Comparison of ENCODE assay signal across 22 cellular contexts in genomic region chr12:105759172-105759571, GRCh38.
"Had no signal": no experiment of that assay in that cellular context is flagged by ENCODE, and none has a peak within 500 bp of the region (broad histone marks: within the 10 kb centered on the region; RNA-seq: fewer than 3 reads in every experiment).

No MANE protein-coding gene starts in this region.

- H3K4me1 ChIP-seq: ascending aorta, esophagus squamous epithelium, spleen, suprapubic skin had no signal

- H3K27me3 ChIP-seq: ascending aorta, spleen, suprapubic skin, tibial artery had no signal

- ATAC-seq: activated CD4-positive, CD25-positive, alpha-beta regulatory T cell treated with anti-CD3 and anti-CD28 coated beads, Interleukin-2, amount 50 U/mL, for 24 hours; mucosa of descending colon; natural killer cell treated with Interleukin-12 subunit alpha and Interleukin-12 subunit beta and Interleukin-15 and Interleukin-18, amount 100 ng/mL, for 72 hours; right cardiac atrium had no signal

- H3K4me3 ChIP-seq: ascending aorta, esophagus squamous epithelium, left ventricle myocardium inferior, mucosa of descending colon, spleen, suprapubic skin, tibial artery had no signal

- H3K36me3 ChIP-seq: ascending aorta, esophagus squamous epithelium, left ventricle myocardium inferior, spleen, suprapubic skin, tibial artery had no signal

- DNase-seq: activated CD4-positive, alpha-beta memory T cell treated with anti-CD3 and anti-CD28 coated beads for 36 hours; activated CD4-positive, alpha-beta T cell treated with anti-CD3 and anti-CD28 coated beads, Interleukin-2, amount 10 ng/mL, durations not matched to agents 24 days and 14 days; activated CD8-positive, alpha-beta memory T cell treated with anti-CD3 and anti-CD28 coated beads, Interleukin-2, amount 50 U/mL, for 4 hours; activated effector memory CD4-positive, alpha-beta T cell treated with anti-CD3 and anti-CD28 coated beads, Interleukin-2, amount 50 U/mL, for 16 hours; activated naive CD4-positive, alpha-beta T cell treated with anti-CD3 and anti-CD28 coated beads for 36 hours; activated naive CD8-positive, alpha-beta T cell treated with anti-CD3 and anti-CD28 coated beads, Interleukin-2, amount 10 ng/mL, durations not matched to agents 7 days and 5 days; activated T-cell treated with anti-CD3 and anti-CD28 coated beads, Interleukin-2, amount 50 U/mL, for 1 hour; caudate nucleus; esophagus squamous epithelium; left ventricle myocardium inferior; mucosa of descending colon; posterior cingulate gyrus; right cardiac atrium; spleen; stimulated activated naive CD4-positive, alpha-beta T cell; tibial artery had no signal

- H3K9me3 ChIP-seq: ascending aorta, esophagus squamous epithelium, left ventricle myocardium inferior, mucosa of descending colon, spleen, suprapubic skin, tibial artery had no signal

- FAIRE-seq: frontal cortex had no signal

- H3K27ac ChIP-seq: ascending aorta, esophagus squamous epithelium, left ventricle myocardium inferior, spleen, suprapubic skin, tibial artery, VCaP had no signal
